15 cellular contexts compared by ENCODE assay signal in genomic region chr10:86298501-86299001, GRCh38.
"Had no signal": no experiment of that assay in that cellular context is flagged by ENCODE, and none has a peak within 500 bp of the region (broad histone marks: within the 10 kb centered on the region; RNA-seq: fewer than 3 reads in every experiment).

No MANE protein-coding gene starts in this region.

- ATAC-seq: activated CD4-positive, CD25-positive, alpha-beta regulatory T cell treated with anti-CD3 and anti-CD28 coated beads, Interleukin-2, amount 50 U/mL, for 24 hours; body of pancreas; right cardiac atrium had no signal

- H3K4me2 ChIP-seq: smooth muscle cell had no signal

- H3K27me3 ChIP-seq: body of pancreas had no signal

- H3K27me3 Mint-ChIP-seq: activated naive CD8-positive, alpha-beta T cell treated with anti-CD3 and anti-CD28 coated beads for 36 hours had no signal

- H3K4me3 ChIP-seq: body of pancreas, prostate gland, smooth muscle cell had no signal

- H3K9me3 Mint-ChIP-seq: activated naive CD8-positive, alpha-beta T cell treated with anti-CD3 and anti-CD28 coated beads for 36 hours; nephron; T-helper 2 cell treated with Interferon-gamma antibody and Interleukin-4, amounts not matched to agents 5 μg/mL and 100 μg/mL, for 36 hours had no signal

- H3K36me3 ChIP-seq: prostate gland had no signal

- H3K36me3 Mint-ChIP-seq: activated naive CD8-positive, alpha-beta T cell treated with anti-CD3 and anti-CD28 coated beads for 36 hours had no signal

- H3K4me1 Mint-ChIP-seq: activated naive CD8-positive, alpha-beta T cell treated with anti-CD3 and anti-CD28 coated beads for 36 hours; nephron had no signal

- H3K4me1 ChIP-seq: body of pancreas, prostate gland had no signal

- H3K9me3 ChIP-seq: body of pancreas, prostate gland had no signal

- H3K27ac ChIP-seq: body of pancreas, prostate gland had no signal

- DNase-seq: activated naive CD8-positive, alpha-beta T cell treated with anti-CD3 and anti-CD28 coated beads for 36 hours; activated T-cell treated with anti-CD3 and anti-CD28 coated beads, Interleukin-2, amount 50 U/mL, for 48 hours; amygdala; body of pancreas; central memory CD4-positive, alpha-beta T cell; cortex of kidney; effector CD8-positive, alpha-beta T cell; foreskin fibroblast; occipital lobe; right cardiac atrium had no signal

- H3K4me3 Mint-ChIP-seq: activated naive CD8-positive, alpha-beta T cell treated with anti-CD3 and anti-CD28 coated beads for 36 hours; nephron; T-helper 2 cell treated with Interferon-gamma antibody and Interleukin-4, amounts not matched to agents 5 μg/mL and 100 μg/mL, for 36 hours had no signal

- H3K27ac Mint-ChIP-seq: activated naive CD8-positive, alpha-beta T cell treated with anti-CD3 and anti-CD28 coated beads for 36 hours; nephron; T-helper 2 cell treated with Interferon-gamma antibody and Interleukin-4, amounts not matched to agents 5 μg/mL and 100 μg/mL, for 36 hours had no signal
